In the genomic region with DNA sequence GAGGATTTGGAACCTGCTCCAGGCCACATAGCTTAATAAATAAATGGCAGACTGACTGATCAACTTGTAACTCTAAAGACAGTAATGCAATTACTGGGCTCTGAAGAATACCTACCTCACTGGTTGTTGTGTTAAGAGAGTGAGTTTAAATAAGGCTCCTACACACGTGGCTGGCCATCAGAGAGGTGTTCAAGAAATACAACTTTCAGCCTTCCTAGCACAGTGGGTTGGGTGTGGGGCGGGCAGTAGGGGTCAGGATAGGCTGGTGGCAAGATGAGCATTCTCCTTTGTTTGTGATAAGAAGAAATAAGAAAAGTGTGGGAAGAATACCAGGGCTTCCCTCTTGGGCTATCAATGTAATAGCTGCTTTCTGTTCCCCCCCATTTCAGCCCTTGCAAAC, we compare ENCODE assay signal across 26 cellular contexts.
"Had no signal": no experiment of that assay in that cellular context is flagged by ENCODE, and none has a peak within 500 bp of the region (broad histone marks: within the 10 kb centered on the region; RNA-seq: fewer than 3 reads in every experiment).

No MANE protein-coding gene starts in this region.

- H3K9me3 Mint-ChIP-seq: activated CD4-positive, alpha-beta memory T cell treated with anti-CD3 and anti-CD28 coated beads, Interleukin-2, amount 10 ng/mL, durations not matched to agents 7 days and 5 days; activated CD4-positive, alpha-beta T cell treated with anti-CD3 and anti-CD28 coated beads, Interleukin-2, amount 10 ng/mL, durations not matched to agents 24 days and 14 days; activated naive CD4-positive, alpha-beta T cell treated with anti-CD3 and anti-CD28 coated beads, Interleukin-2, amount 10 ng/mL, durations not matched to agents 7 days and 5 days; activated naive CD4-positive, alpha-beta T cell treated with anti-CD3 and anti-CD28 coated beads, Interleukin-2, amount 50 U/mL, for 72 hours; activated naive CD8-positive, alpha-beta T cell treated with anti-CD3 and anti-CD28 coated beads, Interleukin-2, amount 10 ng/mL, durations not matched to agents 7 days and 5 days; activated T-cell treated with anti-CD3 and anti-CD28 coated beads, Interleukin-2, amount 50 U/mL, for 24 hours; activated T-cell treated with anti-CD3 and anti-CD28 coated beads, Interleukin-2, amount 50 U/mL, for 72 hours; effector memory CD8-positive, alpha-beta T cell had no signal

- H3K9me3 ChIP-seq: esophagus squamous epithelium, gastroesophageal sphincter, heart right ventricle had no signal

- H3K27me3 ChIP-seq: brain microvascular endothelial cell, heart right ventricle, hepatocyte had no signal

- H3K4me3 ChIP-seq: esophagus squamous epithelium, gastroesophageal sphincter, heart right ventricle, hepatocyte had no signal

- H3K36me3 Mint-ChIP-seq: activated naive CD4-positive, alpha-beta T cell treated with anti-CD3 and anti-CD28 coated beads, Interleukin-2, amount 10 ng/mL, durations not matched to agents 7 days and 5 days; activated naive CD4-positive, alpha-beta T cell treated with anti-CD3 and anti-CD28 coated beads, Interleukin-2, amount 50 U/mL, for 72 hours; activated naive CD8-positive, alpha-beta T cell treated with anti-CD3 and anti-CD28 coated beads, Interleukin-2, amount 10 ng/mL, durations not matched to agents 7 days and 5 days had no signal

- H3K27ac Mint-ChIP-seq: activated CD4-positive, alpha-beta memory T cell treated with anti-CD3 and anti-CD28 coated beads, Interleukin-2, amount 10 ng/mL, durations not matched to agents 7 days and 5 days; activated CD4-positive, alpha-beta T cell treated with anti-CD3 and anti-CD28 coated beads for 36 hours; activated CD4-positive, alpha-beta T cell treated with anti-CD3 and anti-CD28 coated beads, Interleukin-2, amount 10 ng/mL, durations not matched to agents 24 days and 14 days; activated naive CD4-positive, alpha-beta T cell treated with anti-CD3 and anti-CD28 coated beads, Interleukin-2, amount 10 ng/mL, durations not matched to agents 7 days and 5 days; activated naive CD4-positive, alpha-beta T cell treated with anti-CD3 and anti-CD28 coated beads, Interleukin-2, amount 50 U/mL, for 72 hours; activated naive CD8-positive, alpha-beta T cell treated with anti-CD3 and anti-CD28 coated beads, Interleukin-2, amount 10 ng/mL, durations not matched to agents 7 days and 5 days; activated T-cell treated with anti-CD3 and anti-CD28 coated beads, Interleukin-2, amount 50 U/mL, for 24 hours; activated T-cell treated with anti-CD3 and anti-CD28 coated beads, Interleukin-2, amount 50 U/mL, for 72 hours; effector memory CD8-positive, alpha-beta T cell had no signal

- DNase-seq: activated CD4-positive, alpha-beta memory T cell treated with anti-CD3 and anti-CD28 coated beads, Interleukin-2, amount 10 ng/mL, durations not matched to agents 7 days and 5 days; activated CD4-positive, alpha-beta T cell treated with anti-CD3 and anti-CD28 coated beads for 36 hours; activated CD4-positive, alpha-beta T cell treated with anti-CD3 and anti-CD28 coated beads, Interleukin-2, amount 10 ng/mL, durations not matched to agents 24 days and 14 days; activated CD4-positive, CD25-positive, alpha-beta regulatory T cell; activated CD4-positive, CD25-positive, alpha-beta regulatory T cell treated with anti-CD3 and anti-CD28 coated beads, Interleukin-2, amount 50 U/mL, for 72 hours; activated CD8-positive, alpha-beta memory T cell treated with anti-CD3 and anti-CD28 coated beads, Interleukin-2, amount 50 U/mL, for 48 hours; activated gamma-delta T cell; activated naive CD4-positive, alpha-beta T cell; activated naive CD4-positive, alpha-beta T cell treated with anti-CD3 and anti-CD28 coated beads, Interleukin-2, amount 10 ng/mL, durations not matched to agents 7 days and 5 days; activated naive CD8-positive, alpha-beta T cell treated with anti-CD3 and anti-CD28 coated beads, Interleukin-2, amount 10 ng/mL, durations not matched to agents 7 days and 5 days; activated T-cell treated with anti-CD3 and anti-CD28 coated beads for 4 hours; activated T-cell treated with anti-CD3 and anti-CD28 coated beads, Interleukin-2, amount 50 U/mL, for 24 hours; activated T-cell treated with anti-CD3 and anti-CD28 coated beads, Interleukin-2, amount 50 U/mL, for 72 hours; brain microvascular endothelial cell; cortex of kidney; dermis blood vessel endothelial cell; effector CD4-positive, alpha-beta T cell; effector memory CD8-positive, alpha-beta T cell; erythroblast; esophagus squamous epithelium; foreskin melanocyte; heart right ventricle; T-helper 2 cell had no signal

- H3K36me3 ChIP-seq: brain microvascular endothelial cell, esophagus squamous epithelium, gastroesophageal sphincter, heart right ventricle had no signal

- H3K4me1 ChIP-seq: gastroesophageal sphincter, heart right ventricle had no signal

- H3K27ac ChIP-seq: brain microvascular endothelial cell, esophagus squamous epithelium, gastroesophageal sphincter, heart right ventricle, hepatocyte had no signal

- H3K4me2 ChIP-seq: hepatocyte had no signal

- H3K4me3 Mint-ChIP-seq: activated CD4-positive, alpha-beta memory T cell treated with anti-CD3 and anti-CD28 coated beads, Interleukin-2, amount 10 ng/mL, durations not matched to agents 7 days and 5 days; activated CD4-positive, alpha-beta T cell treated with anti-CD3 and anti-CD28 coated beads for 36 hours; activated CD4-positive, alpha-beta T cell treated with anti-CD3 and anti-CD28 coated beads, Interleukin-2, amount 10 ng/mL, durations not matched to agents 24 days and 14 days; activated naive CD4-positive, alpha-beta T cell treated with anti-CD3 and anti-CD28 coated beads, Interleukin-2, amount 10 ng/mL, durations not matched to agents 7 days and 5 days; activated naive CD8-positive, alpha-beta T cell treated with anti-CD3 and anti-CD28 coated beads, Interleukin-2, amount 10 ng/mL, durations not matched to agents 7 days and 5 days; activated T-cell treated with anti-CD3 and anti-CD28 coated beads, Interleukin-2, amount 50 U/mL, for 24 hours; activated T-cell treated with anti-CD3 and anti-CD28 coated beads, Interleukin-2, amount 50 U/mL, for 72 hours; effector memory CD8-positive, alpha-beta T cell had no signal

- H3K27me3 Mint-ChIP-seq: activated CD4-positive, alpha-beta memory T cell treated with anti-CD3 and anti-CD28 coated beads, Interleukin-2, amount 10 ng/mL, durations not matched to agents 7 days and 5 days; activated CD4-positive, alpha-beta T cell treated with anti-CD3 and anti-CD28 coated beads for 36 hours; activated CD4-positive, alpha-beta T cell treated with anti-CD3 and anti-CD28 coated beads, Interleukin-2, amount 10 ng/mL, durations not matched to agents 24 days and 14 days; activated naive CD4-positive, alpha-beta T cell treated with anti-CD3 and anti-CD28 coated beads, Interleukin-2, amount 10 ng/mL, durations not matched to agents 7 days and 5 days; activated T-cell treated with anti-CD3 and anti-CD28 coated beads, Interleukin-2, amount 50 U/mL, for 24 hours had no signal

- H3K4me1 Mint-ChIP-seq: activated CD4-positive, alpha-beta memory T cell treated with anti-CD3 and anti-CD28 coated beads, Interleukin-2, amount 10 ng/mL, durations not matched to agents 7 days and 5 days; activated CD4-positive, alpha-beta T cell treated with anti-CD3 and anti-CD28 coated beads for 36 hours; activated CD4-positive, alpha-beta T cell treated with anti-CD3 and anti-CD28 coated beads, Interleukin-2, amount 10 ng/mL, durations not matched to agents 24 days and 14 days; activated naive CD4-positive, alpha-beta T cell treated with anti-CD3 and anti-CD28 coated beads, Interleukin-2, amount 10 ng/mL, durations not matched to agents 7 days and 5 days; activated naive CD8-positive, alpha-beta T cell treated with anti-CD3 and anti-CD28 coated beads, Interleukin-2, amount 10 ng/mL, durations not matched to agents 7 days and 5 days had no signal
